ENCODE assay signal across 25 cellular contexts in genomic region chr11:79637219-79637618, GRCh38.
"Had no signal": no experiment of that assay in that cellular context is flagged by ENCODE, and none has a peak within 500 bp of the region (broad histone marks: within the 10 kb centered on the region; RNA-seq: fewer than 3 reads in every experiment).

No MANE protein-coding gene starts in this region.

- H3K9ac ChIP-seq: KMS-11 had no signal

- H3K4me1 ChIP-seq: SJCRH30 had no signal

- H3K36me3 ChIP-seq: MG63, SJCRH30 had no signal

- H3K9me3 ChIP-seq: MG63, SJCRH30 had no signal

- H3K4me3 Mint-ChIP-seq: IgD-negative memory B cell had no signal

- DNase-seq: Kasumi-1, MG63, NCI-H1092 treated with DMSO at 0.1 percent for 48 hours, NCI-H1436, NCI-H187, NCI-H2029, NCI-H2081 treated with DMSO at 0.1 percent for 48 hours, NCI-H2171, NCI-H226, NCI-H446, NCI-H510A, NCI-H524 treated with DMSO at 0.1 percent for 48 hours, NCI-H69, NCI-H774, SHP77 treated with DMSO at 0.1 percent for 48 hours, SJCRH30 had no signal

- FAIRE-seq: HTR-8/SVneo, K562, RCC 7860 had no signal

- H3K4me2 ChIP-seq: KMS-11 had no signal

- H3K27me3 ChIP-seq: MG63, SJCRH30 had no signal

- H3K4me1 Mint-ChIP-seq: IgD-negative memory B cell had no signal

- H3K4me3 ChIP-seq: K562, MG63, SJCRH30 had no signal

- H3K27ac Mint-ChIP-seq: IgD-negative memory B cell had no signal

- ATAC-seq: K562, Right ventricle myocardium inferior, SK-N-SH treated with all-trans-retinoic acid at 6 μM for 48 hours had no signal

- H3K27ac ChIP-seq: HL-60, KMS-11, RWPE1, SJCRH30 had no signal
